In the genomic region with DNA sequence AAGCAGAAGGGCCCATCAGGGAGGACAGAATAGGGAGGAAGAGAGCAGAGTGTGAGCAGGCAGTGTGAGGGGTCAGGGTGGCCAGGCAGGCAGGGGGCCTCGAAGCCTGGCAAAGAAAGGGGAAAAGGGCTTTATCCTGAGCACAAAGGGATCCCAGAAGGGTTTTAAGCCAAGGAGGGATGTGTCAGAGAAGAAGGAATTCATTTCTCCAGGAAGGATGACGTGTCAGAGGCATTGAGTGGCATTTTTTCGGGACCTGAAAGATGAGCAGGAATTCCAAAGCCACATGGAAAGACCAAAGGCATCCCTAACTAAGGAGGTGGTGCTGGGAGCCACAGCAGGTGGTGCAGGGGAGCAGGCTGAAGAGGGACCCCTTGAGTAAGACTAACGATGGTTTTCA, we compare ENCODE assay signal across 16 cellular contexts.
"Had no signal": no experiment of that assay in that cellular context is flagged by ENCODE, and none has a peak within 500 bp of the region (broad histone marks: within the 10 kb centered on the region; RNA-seq: fewer than 3 reads in every experiment).

No MANE protein-coding gene starts in this region.

- H3K4me3 ChIP-seq: ascending aorta, breast epithelium, thyroid gland had no signal

- H3K27ac ChIP-seq: ascending aorta, breast epithelium, neutrophil, parathyroid adenoma, thyroid gland had no signal

- ATAC-seq: esophagus mucosa; natural killer cell; stimulated activated naive B cell treated with anti-CD40 and anti-IgM and Interleukin-4, amounts not matched to agents 10 μg/mL and 1 μg/mL and 100 μg/mL, for 72 hours; T-cell had no signal

- H3K4me3 Mint-ChIP-seq: activated naive CD4-positive, alpha-beta T cell treated with anti-CD3 and anti-CD28 coated beads, Interleukin-2, amount 50 U/mL, for 24 hours; immature natural killer cell; natural killer cell; stimulated activated naive B cell treated with anti-CD40 and anti-IgM and Interleukin-4, amounts not matched to agents 10 μg/mL and 1 μg/mL and 100 μg/mL, for 72 hours; T-cell had no signal

- H3K79me2 ChIP-seq: parathyroid adenoma had no signal

- H3K36me3 Mint-ChIP-seq: activated naive CD4-positive, alpha-beta T cell treated with anti-CD3 and anti-CD28 coated beads, Interleukin-2, amount 50 U/mL, for 24 hours; immature natural killer cell; natural killer cell; T-cell had no signal

- H3K27me3 ChIP-seq: ascending aorta, breast epithelium, neutrophil, thyroid gland had no signal

- H3K36me3 ChIP-seq: ascending aorta, breast epithelium, neutrophil, thyroid gland had no signal

- H3K9me3 ChIP-seq: ascending aorta, thyroid gland had no signal

- H3K9me3 Mint-ChIP-seq: activated naive CD4-positive, alpha-beta T cell treated with anti-CD3 and anti-CD28 coated beads, Interleukin-2, amount 50 U/mL, for 24 hours; immature natural killer cell; natural killer cell had no signal

- H3K4me1 ChIP-seq: ascending aorta, breast epithelium, parathyroid adenoma, thyroid gland had no signal

- H3K9ac ChIP-seq: parathyroid adenoma had no signal

- H3K27ac Mint-ChIP-seq: activated naive CD4-positive, alpha-beta T cell treated with anti-CD3 and anti-CD28 coated beads, Interleukin-2, amount 50 U/mL, for 24 hours; immature natural killer cell; natural killer cell; stimulated activated naive B cell treated with anti-CD40 and anti-IgM and Interleukin-4, amounts not matched to agents 10 μg/mL and 1 μg/mL and 100 μg/mL, for 72 hours; T-cell had no signal

- H2AFZ ChIP-seq: parathyroid adenoma had no signal

- DNase-seq: activated CD4-positive, alpha-beta T cell treated with anti-CD3 and anti-CD28 coated beads for 48 hours; activated CD4-positive, CD25-positive, alpha-beta regulatory T cell; activated gamma-delta T cell; effector CD8-positive, alpha-beta T cell; immature natural killer cell; mesendoderm; natural killer cell; stimulated activated naive B cell treated with anti-CD40 and anti-IgM and Interleukin-4, amounts not matched to agents 10 μg/mL and 1 μg/mL and 100 μg/mL, for 72 hours; T-cell; thyroid gland had no signal

- H3K4me1 Mint-ChIP-seq: immature natural killer cell; natural killer cell; stimulated activated naive B cell treated with anti-CD40 and anti-IgM and Interleukin-4, amounts not matched to agents 10 μg/mL and 1 μg/mL and 100 μg/mL, for 72 hours had no signal
